8 cellular contexts compared by ENCODE assay signal in genomic region chr17:15645561-15646312, GRCh38. TPM values are rescaled to one million over a fixed set of nuclear protein-coding genes. Genes with fewer than 3 reads are reported as not detected.
DNase-seq lines count a peak whose midpoint lies in the region; ATAC-seq, FAIRE-seq and TF ChIP-seq lines count a peak whose summit lies in the region.
"Not testable (repeated sequence)": the region's sequence is repeated elsewhere in the genome, so short reads cannot be mapped to it uniquely, and the experiment has no call there.

No MANE protein-coding gene starts in this region.

- not testable (repeated sequence) for TF ChIP-seq CTCF in SK-N-SH (IDR thresholded peaks at IDR 0.05); brain microvascular endothelial cell (IDR thresholded peaks at IDR 0.05; ENCODE audit: low read depth, low read length, missing control alignments); fibroblast of pulmonary artery (IDR thresholded peaks at IDR 0.05; ENCODE audit: low read length, missing control alignments); HepG2 (CRISPR knock-in tag; IDR thresholded peaks at IDR 0.05); sigmoid colon (IDR thresholded peaks at IDR 0.05)

- H3K9me3 ChIP-seq in GM23248 (ENCODE audit: low read depth); SK-N-SH; HepG2 (ENCODE audit: low read length); sigmoid colon: not testable (repeated sequence)

- POLR2A ChIA-PET in SK-N-SH (lab: Yijun Ruan, JAX); HepG2 (lab: Yijun Ruan, JAX): not testable (repeated sequence)

- TF ChIP-seq POLR2A in HepG2 (IDR thresholded peaks at IDR 0.05; ENCODE audit: insufficient read depth in 1 of 2, low read depth in 2 of 2, low read length in 2 of 2); sigmoid colon (IDR thresholded peaks at IDR 0.05): not testable (repeated sequence)

- peaks cover 17% of the 10 kb centered on the region; the same call in 1 of the 2 replicates for H3K79me2 ChIP-seq in GM23248 (ENCODE audit: insufficient read depth)
- H3K79me2 ChIP-seq in SK-N-SH (ENCODE audit: insufficient read depth) = peaks cover 23% of the 10 kb centered on the region; the same call in 1 of the 2 replicates
- not testable (repeated sequence) for H3K79me2 ChIP-seq in HepG2 (ENCODE audit: insufficient read depth, low read length)

- TF ChIP-seq EP300 in SK-N-SH (IDR thresholded peaks at IDR 0.05; ENCODE audit: borderline replicate concordance in 1 of 2, low read depth in 1 of 2, low read length in 1 of 2); HepG2 (IDR thresholded peaks at IDR 0.05; ENCODE audit: low read depth in 2 of 2, low read length in 2 of 2); HepG2 (CRISPR knock-in tag; IDR thresholded peaks at IDR 0.05; ENCODE audit: borderline replicate concordance); sigmoid colon (IDR thresholded peaks at IDR 0.05): not testable (repeated sequence)

- BruUV-seq in HepG2 (replicated peaks; lab: Mats Ljungman, UMichigan) = not testable (repeated sequence)

- 29 to 44% methylated on average over 8 to 9 of the region's 9 CpGs for whole genome bisulfite sequencing in GM23248 (ENCODE audit: low coverage in 1 of 2, low lambda C conversion rate in 2 of 2, missing lambda C conversion rate in 2 of 2), 2 experiments
- WGBS in SK-N-SH (ENCODE audit: low lambda C conversion rate) = 51% methylated on average over 8 of the region's 9 CpGs
- WGBS in HepG2 (ENCODE audit: low lambda C conversion rate) = 52% methylated on average over 8 of the region's 9 CpGs
- 15 to 58% methylated on average over 9 of the region's 9 CpGs for WGBS in sigmoid colon, 2 donors

- DNase-seq in ACHN = peak; percentile 68
- peak; percentile 47 for DNase-seq in GM23248
- DNase-seq in NCI-H146 (lab: John Stamatoyannopoulos, UW) = peak; percentile 87
- DNase-seq in SK-N-SH; HepG2 (ENCODE audit: low spot score); sigmoid colon: not testable (repeated sequence)
- DNase-seq in brain microvascular endothelial cell = peak; percentile 80
- peak; percentile 63 for DNase-seq in fibroblast of pulmonary artery (ENCODE audit: low read depth)

- H3K27ac ChIP-seq in GM23248 (peak overlapping the region; percentile 58), SK-N-SH (ENCODE audit: low read depth in 2 of 2, low read length in 1 of 2) (peak overlapping the region; percentile 16 to 37; a peak in 3 of 4 replicates), brain microvascular endothelial cell (peak overlapping the region; percentile 97), sigmoid colon (peak overlapping the region; percentile 59 to 81 (median 71))
- not testable (repeated sequence) for H3K27ac ChIP-seq in HepG2 (ENCODE audit: extremely low read length, insufficient read depth, low read length)

- H3K4me2 ChIP-seq in GM23248 (ENCODE audit: unreplicated experiment) = peak overlapping the region; percentile 16
- peak overlapping the region; percentile 42 for H3K4me2 ChIP-seq in SK-N-SH
- 0 out of 2 replicates have a peak overlapping the region, but pooled peaks have one; percentile 18 for H3K4me2 ChIP-seq in HepG2 (ENCODE audit: low read depth, low read length)

- not testable (repeated sequence) for H3K4me3 ChIP-seq in GM23248; SK-N-SH (ENCODE audit: low read depth in 2 of 2, low read length in 1 of 2); brain microvascular endothelial cell (ENCODE audit: low read depth, low read length); fibroblast of pulmonary artery (replicated peaks; ENCODE audit: low read depth, low read length); HepG2 (replicated peaks in 1 of 3; ENCODE audit: insufficient read depth in 1 of 3, low read depth in 2 of 3, low read length in 3 of 3); sigmoid colon

- H3K4me1 ChIP-seq in GM23248 (ENCODE audit: insufficient read depth) (peaks cover 30% of the 10 kb centered on the region), SK-N-SH (ENCODE audit: control insufficient read depth in 1 of 2, insufficient read depth in 2 of 2, low read depth in 1 of 2, low read length in 1 of 2) (peaks cover 11 to 28% of the 10 kb centered on the region in 2 experiments), HepG2 (ENCODE audit: insufficient read depth, low read length) (peaks cover 25% of the 10 kb centered on the region), sigmoid colon (peaks cover 0 to 32% (median 22%) of the 10 kb centered on the region in 4 donors)

- intact Hi-C loops in HepG2 (cut with micrococcal nuclease; ENCODE audit: unreplicated experiment); sigmoid colon (cut with DNase I): not testable (repeated sequence)

- peak; percentile 62 for FAIRE-seq in HepG2 (lab: Jason Lieb, UNC)

- not testable (repeated sequence) for H4K20me1 ChIP-seq in GM23248 (ENCODE audit: insufficient read depth); SK-N-SH (ENCODE audit: insufficient read depth); HepG2 (ENCODE audit: insufficient read depth, low read length)

- CTCF ChIA-PET in SK-N-SH (lab: Yijun Ruan, JAX); HepG2 (lab: Yijun Ruan, JAX; ENCODE audit: low intra/inter-chr PET ratio, low total read pairs): not testable (repeated sequence)

- H2AFZ ChIP-seq in GM23248; SK-N-SH (ENCODE audit: low read depth); HepG2 (ENCODE audit: low read length): not testable (repeated sequence)

- H3K36me3 ChIP-seq in GM23248 (ENCODE audit: low read depth); SK-N-SH (replicated peaks in 1 of 2; ENCODE audit: control insufficient read depth in 1 of 2, insufficient read depth in 2 of 2, low read length in 1 of 2); brain microvascular endothelial cell (replicated peaks); HepG2 (replicated peaks in 1 of 2; ENCODE audit: control insufficient read depth in 1 of 2, insufficient read depth in 2 of 2, low read length in 2 of 2); sigmoid colon: not testable (repeated sequence)

- not testable (repeated sequence) for H3K9me2 ChIP-seq in GM23248 (ENCODE audit: insufficient read depth); SK-N-SH

- not testable (repeated sequence) for H3K27me3 ChIP-seq in GM23248 (replicated peaks; ENCODE audit: insufficient read depth); SK-N-SH (ENCODE audit: insufficient read depth); brain microvascular endothelial cell (replicated peaks); HepG2 (ENCODE audit: control insufficient read depth in 1 of 2, insufficient read depth in 2 of 2, low read length in 2 of 2); sigmoid colon

- in situ Hi-C loops in ACHN (cut with HindIII; ENCODE audit: low pct_ligation_motif_present, low pct_unique_long_range_greater_than_20kb, low sequenced_read_pairs); GM23248 (cut with MboI); brain microvascular endothelial cell (cut with HindIII; ENCODE audit: low pct_ligation_motif_present, low sequenced_read_pairs); HepG2 (cut with HindIII; ENCODE audit: extremely low pct_ligation_motif_present, low pct_unique_long_range_greater_than_20kb): not testable (repeated sequence)

- ATAC-seq in HepG2 = peak; percentile 74

- H3K9ac ChIP-seq in GM23248 (peak overlapping the region; percentile 48; the same call in 1 of the 2 replicates), SK-N-SH (0 out of 2 replicates have a peak overlapping the region, but pooled peaks have one; percentile 21)
- not testable (repeated sequence) for H3K9ac ChIP-seq in HepG2 (ENCODE audit: insufficient read depth, low read depth, low read length)

- not testable (repeated sequence) for H3F3A ChIP-seq in GM23248 (ENCODE audit: insufficient read depth); SK-N-SH (replicated peaks; ENCODE audit: insufficient read depth)

- TF ChIP-seq RAD21 in SK-N-SH (IDR thresholded peaks at IDR 0.05; ENCODE audit: low read length); HepG2 (CRISPR knock-in tag; IDR thresholded peaks at IDR 0.05): not testable (repeated sequence)

RNA-seq across cellular contexts. Expression of gene FBXW10B, which starts 26.2 kb away (rescaled TPM):
- not detected in 2 replicates for total RNA-seq in GM23248 (2014; rRNA removed; shearing (Covaris generic))
- polyA plus RNA-seq in GM23248 (2016; fragmentation: Nextera tagmentation; extraction: Ambion mirVana) (0.15 TPM in 1 of 2 replicates, not detected in the other), SK-N-SH (2012; rRNA removed) (0.46 and 1.7 TPM in 2 replicates), HepG2 (2011; rRNA removed) (0.13 and 0.51 TPM in 2 replicates), sigmoid colon (1 to 10 TPM in 1 of 3 donors, not detected in 2; 1.0 TPM)
- polyA plus RNA-seq in SK-N-SH (2012; cell fraction: cytosol; rRNA removed) = 0.13 and 0.21 TPM in 2 replicates
- polyA plus RNA-seq in SK-N-SH (2012; cell fraction: nucleus; rRNA removed) = 5.7 and 7.0 TPM in 2 replicates
- total RNA-seq in HepG2 (2016; rRNA removed; fragmentation: Illumina TruSeq; extraction: Trizol) (0.15 and 0.24 TPM in 2 replicates), sigmoid colon (under 1 TPM in 1 of 4 donors, not detected in 3; 0.55 TPM)
- total RNA-seq in HepG2 (2016; cell fraction: cytosol; rRNA removed; fragmentation: Illumina TruSeq; extraction: Trizol; ENCODE audit: low read depth) = 0.53 and 0.91 TPM in 2 replicates
- total RNA-seq in HepG2 (2016; cell fraction: insoluble cytoplasmic fraction; rRNA removed; fragmentation: Illumina TruSeq; extraction: Trizol) = 0.58 TPM in 1 of 2 replicates, not detected in the other
- not detected in 2 replicates for total RNA-seq in HepG2 (2016; cell fraction: membrane; rRNA removed; fragmentation: Illumina TruSeq; extraction: Trizol)
- total RNA-seq in HepG2 (2016; cell fraction: nucleus; rRNA removed; fragmentation: Illumina TruSeq; extraction: Trizol) = 0.25 and 0.38 TPM in 2 replicates
- 0.13 TPM in 1 of 2 replicates, not detected in the other for polyA plus RNA-seq in HepG2 (2011; cell fraction: cytosol; rRNA removed)
- 1.2 and 1.5 TPM in 2 replicates for polyA plus RNA-seq in HepG2 (2011; cell fraction: nucleus; rRNA removed)
- polyA plus RNA-seq in HepG2 (2012) = 0.36 and 0.47 TPM in 2 replicates
- not detected in 2 replicates for polyA plus RNA-seq in HepG2 (2016; cell fraction: cytosol; fragmentation: Illumina TruSeq; extraction: Trizol; ENCODE audit: low read depth)
- not detected in 2 replicates for polyA plus RNA-seq in HepG2 (2016; cell fraction: insoluble cytoplasmic fraction; fragmentation: Illumina TruSeq; extraction: Trizol; ENCODE audit: low read depth)
- not detected in 2 replicates for polyA plus RNA-seq in HepG2 (2016; cell fraction: membrane; fragmentation: Illumina TruSeq; extraction: Trizol; ENCODE audit: low read depth)
- polyA plus RNA-seq in HepG2 (2016; cell fraction: nucleus; fragmentation: Illumina TruSeq; extraction: Trizol; ENCODE audit: insufficient read depth, low read depth) = 1.0 and 1.5 TPM in 2 replicates
- polyA minus RNA-seq in HepG2 (2011; rRNA and poly(A)+ RNA removed; ENCODE audit: low replicate concordance) = 0.24 and 9.1 TPM in 2 replicates
- not detected in 2 replicates for polyA minus RNA-seq in HepG2 (2011; cell fraction: cytosol; rRNA and poly(A)+ RNA removed)
- 0.52 and 0.62 TPM in 2 replicates for polyA minus RNA-seq in HepG2 (2011; cell fraction: nucleus; rRNA and poly(A)+ RNA removed)

RNA-seq across cellular contexts. Expression of gene TRIM16, which starts 38.4 kb away (rescaled TPM):
- 32.1 and 39.0 TPM in 2 replicates for total RNA-seq in GM23248 (2014; rRNA removed; shearing (Covaris generic))
- 21.3 and 23.2 TPM in 2 replicates for polyA plus RNA-seq in GM23248 (2016; fragmentation: Nextera tagmentation; extraction: Ambion mirVana)
- 24.8 and 30.7 TPM in 2 replicates for polyA plus RNA-seq in SK-N-SH (2012; rRNA removed)
- polyA plus RNA-seq in SK-N-SH (2012; cell fraction: cytosol; rRNA removed) = 25.8 and 31.1 TPM in 2 replicates
- polyA plus RNA-seq in SK-N-SH (2012; cell fraction: nucleus; rRNA removed) = 40.4 and 47.3 TPM in 2 replicates
- 18.3 and 23.4 TPM in 2 replicates for total RNA-seq in HepG2 (2016; rRNA removed; fragmentation: Illumina TruSeq; extraction: Trizol)
- 15.2 and 17.2 TPM in 2 replicates for total RNA-seq in HepG2 (2016; cell fraction: cytosol; rRNA removed; fragmentation: Illumina TruSeq; extraction: Trizol; ENCODE audit: low read depth)
- 18.6 and 20.8 TPM in 2 replicates for total RNA-seq in HepG2 (2016; cell fraction: insoluble cytoplasmic fraction; rRNA removed; fragmentation: Illumina TruSeq; extraction: Trizol)
- total RNA-seq in HepG2 (2016; cell fraction: membrane; rRNA removed; fragmentation: Illumina TruSeq; extraction: Trizol) = 22.0 and 26.3 TPM in 2 replicates
- total RNA-seq in HepG2 (2016; cell fraction: nucleus; rRNA removed; fragmentation: Illumina TruSeq; extraction: Trizol) = 19.6 and 24.8 TPM in 2 replicates
- polyA plus RNA-seq in HepG2 (2011; rRNA removed) = 12.3 and 14.4 TPM in 2 replicates
- polyA plus RNA-seq in HepG2 (2011; cell fraction: cytosol; rRNA removed) = 9.1 and 13.5 TPM in 2 replicates
- polyA plus RNA-seq in HepG2 (2011; cell fraction: nucleus; rRNA removed) = 11.1 and 11.2 TPM in 2 replicates
- polyA plus RNA-seq in HepG2 (2012) = 11.0 and 15.8 TPM in 2 replicates
- 5.3 and 5.7 TPM in 2 replicates for polyA plus RNA-seq in HepG2 (2016; cell fraction: cytosol; fragmentation: Illumina TruSeq; extraction: Trizol; ENCODE audit: low read depth)
- 11.1 and 11.7 TPM in 2 replicates for polyA plus RNA-seq in HepG2 (2016; cell fraction: insoluble cytoplasmic fraction; fragmentation: Illumina TruSeq; extraction: Trizol; ENCODE audit: low read depth)
- 13.2 and 14.2 TPM in 2 replicates for polyA plus RNA-seq in HepG2 (2016; cell fraction: membrane; fragmentation: Illumina TruSeq; extraction: Trizol; ENCODE audit: low read depth)
- polyA plus RNA-seq in HepG2 (2016; cell fraction: nucleus; fragmentation: Illumina TruSeq; extraction: Trizol; ENCODE audit: insufficient read depth, low read depth) = 21.1 and 25.5 TPM in 2 replicates
- 13.0 and 94.0 TPM in 2 replicates for polyA minus RNA-seq in HepG2 (2011; rRNA and poly(A)+ RNA removed; ENCODE audit: low replicate concordance)
- 11.7 and 15.1 TPM in 2 replicates for polyA minus RNA-seq in HepG2 (2011; cell fraction: cytosol; rRNA and poly(A)+ RNA removed)
- 21.2 and 27.8 TPM in 2 replicates for polyA minus RNA-seq in HepG2 (2011; cell fraction: nucleus; rRNA and poly(A)+ RNA removed)
- 10 to 100 TPM in 3 of 4 donors, 1 to 10 TPM in 1; 8.8 to 24.6 (median 17.4) TPM for total RNA-seq in sigmoid colon
- 10 to 100 TPM; 13.6 to 16.2 (median 14.4) TPM for polyA plus RNA-seq in sigmoid colon

RNA-seq across cellular contexts. Expression of gene ZNF286A, which starts 53.8 kb away (rescaled TPM):
- total RNA-seq in GM23248 (2014; rRNA removed; shearing (Covaris generic)) = 13.6 and 18.3 TPM in 2 replicates
- polyA plus RNA-seq in GM23248 (2016; fragmentation: Nextera tagmentation; extraction: Ambion mirVana) (10.3 and 11.7 TPM in 2 replicates), SK-N-SH (2012; rRNA removed) (16.5 and 17.1 TPM in 2 replicates), HepG2 (2011; rRNA removed) (9.2 and 12.7 TPM in 2 replicates), sigmoid colon (10 to 100 TPM in 1 of 3 donors, 1 to 10 TPM in 2; 6.0 to 14.4 (median 7.9) TPM)
- polyA plus RNA-seq in SK-N-SH (2012; cell fraction: cytosol; rRNA removed) = 18.3 and 18.7 TPM in 2 replicates
- 17.8 and 18.3 TPM in 2 replicates for polyA plus RNA-seq in SK-N-SH (2012; cell fraction: nucleus; rRNA removed)
- total RNA-seq in HepG2 (2016; rRNA removed; fragmentation: Illumina TruSeq; extraction: Trizol) (38.8 and 47.8 TPM in 2 replicates), sigmoid colon (10 to 100 TPM in 3 of 4 donors, 1 to 10 TPM in 1; 8.3 to 25.7 (median 22.9) TPM)
- total RNA-seq in HepG2 (2016; cell fraction: cytosol; rRNA removed; fragmentation: Illumina TruSeq; extraction: Trizol; ENCODE audit: low read depth) = 16.3 and 18.5 TPM in 2 replicates
- 40.0 and 53.8 TPM in 2 replicates for total RNA-seq in HepG2 (2016; cell fraction: insoluble cytoplasmic fraction; rRNA removed; fragmentation: Illumina TruSeq; extraction: Trizol)
- 35.9 and 37.8 TPM in 2 replicates for total RNA-seq in HepG2 (2016; cell fraction: membrane; rRNA removed; fragmentation: Illumina TruSeq; extraction: Trizol)
- total RNA-seq in HepG2 (2016; cell fraction: nucleus; rRNA removed; fragmentation: Illumina TruSeq; extraction: Trizol) = 29.4 and 35.5 TPM in 2 replicates
- 9.6 and 11.1 TPM in 2 replicates for polyA plus RNA-seq in HepG2 (2011; cell fraction: cytosol; rRNA removed)
- polyA plus RNA-seq in HepG2 (2011; cell fraction: nucleus; rRNA removed) = 11.6 and 13.0 TPM in 2 replicates
- 10.6 and 12.6 TPM in 2 replicates for polyA plus RNA-seq in HepG2 (2012)
- 18.5 and 19.8 TPM in 2 replicates for polyA plus RNA-seq in HepG2 (2016; cell fraction: cytosol; fragmentation: Illumina TruSeq; extraction: Trizol; ENCODE audit: low read depth)
- 32.0 and 32.7 TPM in 2 replicates for polyA plus RNA-seq in HepG2 (2016; cell fraction: insoluble cytoplasmic fraction; fragmentation: Illumina TruSeq; extraction: Trizol; ENCODE audit: low read depth)
- 20.7 and 25.3 TPM in 2 replicates for polyA plus RNA-seq in HepG2 (2016; cell fraction: membrane; fragmentation: Illumina TruSeq; extraction: Trizol; ENCODE audit: low read depth)
- 31.4 and 37.2 TPM in 2 replicates for polyA plus RNA-seq in HepG2 (2016; cell fraction: nucleus; fragmentation: Illumina TruSeq; extraction: Trizol; ENCODE audit: insufficient read depth, low read depth)
- 11.9 and 15.6 TPM in 2 replicates for polyA minus RNA-seq in HepG2 (2011; rRNA and poly(A)+ RNA removed; ENCODE audit: low replicate concordance)
- polyA minus RNA-seq in HepG2 (2011; cell fraction: cytosol; rRNA and poly(A)+ RNA removed) = 10.8 and 16.4 TPM in 2 replicates
- polyA minus RNA-seq in HepG2 (2011; cell fraction: nucleus; rRNA and poly(A)+ RNA removed) = 17.6 and 30.1 TPM in 2 replicates
